ENCODE assay signal across 1 cellular context in the genomic region with DNA sequence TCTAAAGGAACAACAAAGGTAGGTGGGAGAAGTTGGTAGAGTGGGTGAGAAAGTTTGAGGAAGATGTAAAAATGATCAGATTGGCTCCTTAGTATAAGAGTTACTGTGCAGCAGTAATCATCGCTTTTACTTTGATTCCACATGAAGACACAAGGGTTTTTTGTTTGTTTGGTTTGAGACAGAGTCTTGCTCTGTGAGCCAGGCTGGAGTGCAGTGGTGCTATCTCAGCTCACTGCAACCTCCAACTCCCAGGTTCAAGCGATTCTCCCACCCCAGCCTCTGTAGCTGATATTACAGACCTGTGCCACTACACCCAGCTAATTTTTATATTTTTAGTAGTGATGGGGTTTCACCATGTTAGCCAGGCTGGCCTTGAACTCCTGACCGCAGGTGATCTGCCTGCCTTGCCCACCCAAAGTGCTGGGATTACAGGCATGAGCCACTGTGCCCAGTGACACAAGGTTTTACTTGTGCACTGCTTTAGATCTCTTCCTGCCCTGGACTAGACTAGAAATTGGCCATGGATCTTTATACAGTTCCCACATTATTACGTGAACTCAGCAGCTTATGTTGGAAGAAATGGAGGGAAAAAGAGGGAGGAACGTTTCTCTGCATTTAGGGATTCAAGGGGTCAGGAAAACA.
TF ChIP-seq lines count a peak whose summit lies in the region.

No MANE protein-coding gene starts in this region.

TF ChIP-seq in HepG2, 621 proteins besides CTCF, POLR2A, EP300 and RAD21:
- TF ChIP-seq DNMT3B (CRISPR knock-in tag; conservative IDR thresholded peaks at IDR 0.05) (no peak), ZNF256 (CRISPR knock-in tag; conservative IDR thresholded peaks at IDR 0.05) (no peak), MYNN (CRISPR knock-in tag; IDR thresholded peaks at IDR 0.05; ENCODE audit: low read depth) (no peak), HNRNPH1 (optimal IDR thresholded peaks at IDR 0.05; ENCODE audit: low read depth, low read length) (no peak), HOXD1 (CRISPR knock-in tag; IDR thresholded peaks at IDR 0.05) (no peak), TBX2 (CRISPR knock-in tag; IDR thresholded peaks at IDR 0.05; ENCODE audit: borderline replicate concordance) (no peak), CEBPB (IDR thresholded peaks at IDR 0.05; ENCODE audit: borderline replicate concordance, low read depth, low read length) (no peak), ZNF550 (CRISPR knock-in tag; IDR thresholded peaks at IDR 0.05; ENCODE audit: borderline replicate concordance) (no peak), NFIC (IDR thresholded peaks at IDR 0.05; ENCODE audit: low read length) (no peak), KLF16 (CRISPR knock-in tag; IDR thresholded peaks at IDR 0.05) (no peak), KLF15 (CRISPR knock-in tag; IDR thresholded peaks at IDR 0.05; ENCODE audit: borderline replicate concordance) (no peak), ZSCAN31 (CRISPR knock-in tag; IDR thresholded peaks at IDR 0.05; ENCODE audit: low read depth) (no peak), SIX4 (CRISPR knock-in tag; IDR thresholded peaks at IDR 0.05) (no peak), ZNF17 (CRISPR knock-in tag; IDR thresholded peaks at IDR 0.05) (no peak), ZBTB8A (CRISPR knock-in tag; IDR thresholded peaks at IDR 0.05; ENCODE audit: borderline replicate concordance, low read depth) (no peak), ZNF274 (CRISPR knock-in tag; IDR thresholded peaks at IDR 0.05) (no peak)
- TF ChIP-seq, protein P1, sequence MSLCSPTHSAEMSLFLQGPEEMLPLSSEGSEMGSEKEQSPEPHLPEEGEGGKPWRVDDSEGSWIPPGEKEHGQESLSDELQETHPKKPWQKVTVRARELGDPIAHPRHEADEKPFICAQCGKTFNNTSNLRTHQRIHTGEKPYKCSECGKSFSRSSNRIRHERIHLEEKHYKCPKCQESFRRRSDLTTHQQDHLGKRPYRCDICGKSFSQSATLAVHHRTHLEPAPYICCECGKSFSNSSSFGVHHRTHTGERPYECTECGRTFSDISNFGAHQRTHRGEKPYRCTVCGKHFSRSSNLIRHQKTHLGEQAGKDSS (CRISPR knock-in tag; IDR thresholded peaks at IDR 0.05; ENCODE audit: borderline replicate concordance, low read depth): no peak
- TF ChIP-seq, protein P2, sequence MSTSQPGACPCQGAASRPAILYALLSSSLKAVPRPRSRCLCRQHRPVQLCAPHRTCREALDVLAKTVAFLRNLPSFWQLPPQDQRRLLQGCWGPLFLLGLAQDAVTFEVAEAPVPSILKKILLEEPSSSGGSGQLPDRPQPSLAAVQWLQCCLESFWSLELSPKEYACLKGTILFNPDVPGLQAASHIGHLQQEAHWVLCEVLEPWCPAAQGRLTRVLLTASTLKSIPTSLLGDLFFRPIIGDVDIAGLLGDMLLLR (CRISPR knock-in tag; IDR thresholded peaks at IDR 0.05): no peak
